22 cellular contexts compared by ENCODE assay signal in the genomic region with DNA sequence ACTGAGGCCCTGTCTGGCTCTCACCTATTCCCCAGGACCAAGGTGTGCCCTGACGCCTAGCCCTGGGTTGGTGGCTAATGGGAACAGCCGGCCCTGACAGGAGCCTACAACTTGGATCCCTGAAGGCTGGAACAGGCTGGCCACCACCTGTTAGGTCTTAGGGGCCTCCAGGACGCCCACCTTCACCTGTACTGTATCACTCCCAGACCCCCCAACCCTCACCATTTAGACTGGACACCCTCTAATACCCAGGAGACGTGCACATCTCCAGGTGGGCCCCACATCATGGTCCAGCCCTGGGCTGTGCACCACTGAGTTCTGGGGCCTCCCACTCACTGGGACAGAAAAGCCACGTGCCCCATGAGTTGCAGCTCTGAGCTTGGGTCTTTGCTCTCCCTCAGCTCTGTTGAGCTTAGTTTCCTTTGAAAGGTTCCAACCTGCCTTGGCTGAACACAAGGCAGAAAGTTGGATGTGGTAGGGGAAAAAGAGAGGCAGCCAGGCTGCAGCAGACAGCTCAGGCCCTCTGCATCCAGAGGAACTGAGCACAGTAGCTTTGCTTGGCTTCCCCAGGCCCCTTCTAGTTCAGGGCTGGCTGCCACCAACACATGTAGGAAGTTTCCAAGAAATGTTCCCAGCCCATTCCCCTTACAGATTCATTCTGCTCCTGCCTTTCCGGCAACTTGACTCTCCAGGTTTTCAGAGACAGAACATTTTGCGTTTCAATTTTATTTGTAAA.
DNase-seq lines count a peak whose midpoint lies in the region; ATAC-seq and TF ChIP-seq lines count a peak whose summit lies in the region.
"Had no signal": no experiment of that assay in that cellular context is flagged by ENCODE, and none has a peak within 500 bp of the region (broad histone marks: within the 10 kb centered on the region; RNA-seq: fewer than 3 reads in every experiment).

No MANE protein-coding gene starts in this region.

- H3K4me1 Mint-ChIP-seq in HFFc6 (ENCODE audit: low read depth): peaks cover 45% of the 10 kb centered on the region
- H3K4me1 Mint-ChIP-seq in osteocyte (ENCODE audit: unreplicated experiment): peaks cover 3% of the 10 kb centered on the region
- peaks cover 10 to 21% of the 10 kb centered on the region in 2 donors for H3K4me1 Mint-ChIP-seq in stimulated activated naive B cell treated with anti-CD40 and anti-IgM and Interleukin-4, amounts not matched to agents 10 μg/mL and 1 μg/mL and 100 μg/mL, for 72 hours
- H3K4me1 Mint-ChIP-seq: CD4-positive, alpha-beta memory T cell had no signal

- H3K27ac Mint-ChIP-seq in HFFc6 (peak overlapping the region; percentile 98; the same call in 1 of the 2 replicates), osteocyte (ENCODE audit: unreplicated experiment) (no peak overlapping the region)
- H3K27ac Mint-ChIP-seq in stimulated activated naive B cell treated with anti-CD40 and anti-IgM and Interleukin-4, amounts not matched to agents 10 μg/mL and 1 μg/mL and 100 μg/mL, for 72 hours: no peak overlapping the region
- H3K27ac Mint-ChIP-seq: CD4-positive, alpha-beta memory T cell; GM23338 had no signal

- H3K4me3 Mint-ChIP-seq in HFFc6 (no peak overlapping the region), osteocyte (ENCODE audit: unreplicated experiment) (no peak overlapping the region)
- no peak overlapping the region for H3K4me3 Mint-ChIP-seq in stimulated activated naive B cell treated with anti-CD40 and anti-IgM and Interleukin-4, amounts not matched to agents 10 μg/mL and 1 μg/mL and 100 μg/mL, for 72 hours
- H3K4me3 Mint-ChIP-seq: CD4-positive, alpha-beta memory T cell; GM23338 had no signal

- H3K27me3 Mint-ChIP-seq in HFFc6 (ENCODE audit: insufficient read depth): no peaks in the 10 kb centered on the region; the same call in 1 of the 2 replicates
- no peaks in the 10 kb centered on the region for H3K27me3 Mint-ChIP-seq in osteocyte (ENCODE audit: unreplicated experiment)
- peaks cover 6 to 9% of the 10 kb centered on the region in 2 donors for H3K27me3 Mint-ChIP-seq in stimulated activated naive B cell treated with anti-CD40 and anti-IgM and Interleukin-4, amounts not matched to agents 10 μg/mL and 1 μg/mL and 100 μg/mL, for 72 hours

- TF ChIP-seq EP300 in esophagus muscularis mucosa (IDR thresholded peaks at IDR 0.05): no peak

- H3K36me3 Mint-ChIP-seq in HFFc6 (ENCODE audit: low read depth) (no peaks in the 10 kb centered on the region), osteocyte (ENCODE audit: unreplicated experiment) (no peaks in the 10 kb centered on the region)
- peaks cover 0 to 1% of the 10 kb centered on the region in 2 donors for H3K36me3 Mint-ChIP-seq in stimulated activated naive B cell treated with anti-CD40 and anti-IgM and Interleukin-4, amounts not matched to agents 10 μg/mL and 1 μg/mL and 100 μg/mL, for 72 hours
- H3K36me3 Mint-ChIP-seq: CD4-positive, alpha-beta memory T cell had no signal

- H3K36me3 ChIP-seq in esophagus muscularis mucosa (no peaks in the 10 kb centered on the region), upper lobe of right lung (no peaks in the 10 kb centered on the region)
- H3K36me3 ChIP-seq: BLaER1 treated with 17β-estradiol and CSF1 and Interleukin-3, amounts not matched to agents 10 nM and 100 nM; HAP-1; SJCRH30 had no signal

- H3K9me3 Mint-ChIP-seq in HFFc6: no peaks in the 10 kb centered on the region
- no peaks in the 10 kb centered on the region for H3K9me3 Mint-ChIP-seq in osteocyte (ENCODE audit: unreplicated experiment)
- peaks cover 0 to 2% of the 10 kb centered on the region in 2 donors for H3K9me3 Mint-ChIP-seq in stimulated activated naive B cell treated with anti-CD40 and anti-IgM and Interleukin-4, amounts not matched to agents 10 μg/mL and 1 μg/mL and 100 μg/mL, for 72 hours

- H3K4me1 ChIP-seq in esophagus muscularis mucosa (no peaks in the 10 kb centered on the region), upper lobe of right lung (no peaks in the 10 kb centered on the region)
- H3K4me1 ChIP-seq: HAP-1, SJCRH30 had no signal

- intact Hi-C loops in esophagus muscularis mucosa (cut with DNase I) (no loop called here), upper lobe of right lung (cut with DNase I) (no loop called here)

- TF ChIP-seq CTCF in HFFc6 (IDR thresholded peaks at IDR 0.05) (no peak), esophagus muscularis mucosa (IDR thresholded peaks at IDR 0.05) (no peak), osteocyte (IDR thresholded peaks at IDR 0.05) (no peak), upper lobe of right lung (IDR thresholded peaks at IDR 0.05) (no peak)

- 59% methylated on average over 4 of the region's 7 CpGs for WGBS in esophagus muscularis mucosa

- H3K27me3 ChIP-seq in esophagus muscularis mucosa (no peaks in the 10 kb centered on the region), upper lobe of right lung (no peaks in the 10 kb centered on the region)
- H3K27me3 ChIP-seq: BLaER1 treated with 17β-estradiol and CSF1 and Interleukin-3, amounts not matched to agents 10 nM and 100 nM had no signal

- H3K4me3 ChIP-seq in esophagus muscularis mucosa (no peak overlapping the region), upper lobe of right lung (no peak overlapping the region)
- H3K4me3 ChIP-seq: BLaER1 treated with 17β-estradiol and CSF1 and Interleukin-3, amounts not matched to agents 10 nM and 100 nM; GM23338; HAP-1; SJCRH30 had no signal

- no peak for DNase-seq in HFFc6
- peak; percentile 79 for DNase-seq in esophagus muscularis mucosa (ENCODE audit: extremely low spot score)
- DNase-seq in osteocyte (ENCODE audit: extremely low spot score, unreplicated experiment): peak; percentile 74
- peak; percentile 29 for DNase-seq in upper lobe of right lung
- no peak for DNase-seq in foreskin melanocyte
- no peak for DNase-seq in activated T-cell treated with anti-CD3 and anti-CD28 coated beads, Interleukin-2, amount 50 U/mL, for 1 hour
- no peak for DNase-seq in stimulated activated naive B cell treated with anti-CD40 and anti-IgM and Interleukin-4, amounts not matched to agents 10 μg/mL and 1 μg/mL and 100 μg/mL, for 72 hours
- DNase-seq: CD4-positive, alpha-beta memory T cell; DMS153; NCI-H1105; NCI-H146; NCI-H2029; NCI-H2227 treated with DMSO at 0.1 percent for 48 hours; NCI-H510A treated with DMSO at 0.1 percent for 48 hours; NCI-H774; NK-92 treated with Interleukin-12 subunit alpha and Interleukin-12 subunit beta, amount 100 ng/mL, for 24 hours; SJCRH30 had no signal

- no peak for ATAC-seq in upper lobe of right lung
- ATAC-seq in stimulated activated naive B cell treated with anti-CD40 and anti-IgM and Interleukin-4, amounts not matched to agents 10 μg/mL and 1 μg/mL and 100 μg/mL, for 72 hours (replicated peaks): no peak
- ATAC-seq: GM23338, Panc1 had no signal

- no peak for TF ChIP-seq POLR2A in esophagus muscularis mucosa (IDR thresholded peaks at IDR 0.05; ENCODE audit: low read depth)

- H3K9me3 ChIP-seq in esophagus muscularis mucosa: no peaks in the 10 kb centered on the region
- no peaks in the 10 kb centered on the region for H3K9me3 ChIP-seq in upper lobe of right lung
- H3K9me3 ChIP-seq: BLaER1 treated with 17β-estradiol and CSF1 and Interleukin-3, amounts not matched to agents 10 nM and 100 nM; HAP-1; SJCRH30 had no signal

- H3K27ac ChIP-seq in esophagus muscularis mucosa (replicated peaks in 1 of 4) (no peak overlapping the region), upper lobe of right lung (no peak overlapping the region)
- H3K27ac ChIP-seq: BLaER1 treated with 17β-estradiol and CSF1 and Interleukin-3, amounts not matched to agents 10 nM and 100 nM; KMS-11; SJCRH30 had no signal

Comparison
In these comparisons a context has a peak if more than half of its experiments do, and no peak if none do; other contexts are left out.
1. DNase-seq: peak in esophagus muscularis mucosa (single experiment), osteocyte (single experiment) and upper lobe of right lung (single experiment); none in HFFc6 (single experiment), foreskin melanocyte (single experiment), activated T-cell treated with anti-CD3 and anti-CD28 coated beads, Interleukin-2, amount 50 U/mL, for 1 hour (single experiment) and stimulated activated naive B cell treated with anti-CD40 and anti-IgM and Interleukin-4, amounts not matched to agents 10 μg/mL and 1 μg/mL and 100 μg/mL, for 72 hours (single experiment).